ENCODE assay signal across 23 cellular contexts in the genomic region with DNA sequence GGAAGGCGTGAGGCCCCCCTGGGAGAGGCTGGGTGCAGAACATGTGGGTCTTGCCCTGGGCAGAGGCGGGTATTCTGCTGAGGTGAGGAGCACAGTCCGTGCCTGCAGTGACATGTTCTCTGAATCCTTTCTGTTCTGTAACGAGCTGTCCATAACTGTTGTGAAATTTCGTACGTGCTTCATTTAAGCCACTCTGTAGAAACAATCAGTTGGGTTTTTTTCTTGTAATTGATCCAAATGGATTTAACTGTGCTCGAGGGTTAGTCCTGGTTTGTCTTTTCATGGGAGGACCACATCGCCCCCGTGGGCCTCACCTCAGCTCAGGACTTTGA. TPM values are rescaled to one million over a fixed set of nuclear protein-coding genes. Genes with fewer than 3 reads are reported as not detected.
DNase-seq lines count a peak whose midpoint lies in the region; ATAC-seq and TF ChIP-seq lines count a peak whose summit lies in the region.
"Had no signal": no experiment of that assay in that cellular context is flagged by ENCODE, and none has a peak within 500 bp of the region (broad histone marks: within the 10 kb centered on the region; RNA-seq: fewer than 3 reads in every experiment).

No MANE protein-coding gene starts in this region.

- 88% methylated on average over 9 of the region's 9 CpGs for WGBS in heart right ventricle, 2 donors
- WGBS in mammary epithelial cell (ENCODE audit: low coverage, missing lambda C conversion rate), result 7% methylated on average over 8 of the region's 9 CpGs
- 72% methylated on average over 9 of the region's 9 CpGs for WGBS in suprapubic skin

- TF ChIP-seq POLR2A in suprapubic skin (IDR thresholded peaks at IDR 0.05), result no peak

- TF ChIP-seq EP300 in suprapubic skin (IDR thresholded peaks at IDR 0.05), result no peak

- H3K27me3 ChIP-seq in heart right ventricle (no peaks in the 10 kb centered on the region), mammary epithelial cell (ENCODE audit: insufficient read depth, low read length) (no peaks in the 10 kb centered on the region), foreskin keratinocyte (no peaks in the 10 kb centered on the region), suprapubic skin (no peaks in the 10 kb centered on the region), H7 (ENCODE audit: control insufficient read depth, insufficient read depth, low read length) (no peaks in the 10 kb centered on the region)

- no peaks in the 10 kb centered on the region for H3K79me2 ChIP-seq in mammary epithelial cell (ENCODE audit: insufficient read depth, low read length)

- H3K9ac ChIP-seq in mammary epithelial cell (ENCODE audit: insufficient read depth, low read length), result no peak overlapping the region

- in situ Hi-C loops in mammary epithelial cell (cut with MboI; ENCODE audit: low sequenced_read_pairs in 2 of 2), result no loop called here

- DNase-seq in Right ventricle myocardium superior (peak; percentile 1), heart right ventricle (no peak), mammary epithelial cell (peak; percentile 32), foreskin keratinocyte (peak; percentile 27 to 54), posterior vena cava (ENCODE audit: low spot score) (peak; percentile 31), suprapubic skin (ENCODE audit: low spot score in 2 of 2) (no peak), EL (no peak), H7 (no peak)
- DNase-seq: AML-193; C1 segment of cervical spinal cord; Calu3; CD8-positive, alpha-beta T cell; GDM1; HFFc6; KBM-7; NCI-H1092; NCI-H1436; NCI-H1930; NCI-H226; NCI-H510A treated with DMSO at 0.1 percent for 48 hours; NCI-H748 treated with DMSO at 0.1 percent for 48 hours; NK-92 treated with Interleukin-12 subunit alpha and Interleukin-12 subunit beta, amount 100 ng/mL, for 24 hours had no signal

- peak overlapping the region; percentile 3 for H2AFZ ChIP-seq in mammary epithelial cell (ENCODE audit: low read depth, low read length)

- no peak for ATAC-seq in Right ventricle myocardium superior (ENCODE audit: poor library complexity)
- ATAC-seq in heart right ventricle, result no peak
- ATAC-seq in foreskin keratinocyte, result no peak
- ATAC-seq: CD8-positive, alpha-beta T cell; Panc1 had no signal

- H3K4me1 ChIP-seq in heart right ventricle, result no peaks in the 10 kb centered on the region
- peaks cover 10% of the 10 kb centered on the region for H3K4me1 ChIP-seq in mammary epithelial cell (ENCODE audit: insufficient read depth, low read length)
- H3K4me1 ChIP-seq in foreskin keratinocyte, result peaks cover 4% of the 10 kb centered on the region
- no peaks in the 10 kb centered on the region for H3K4me1 ChIP-seq in suprapubic skin

- H3K9me3 ChIP-seq in heart right ventricle, result no peaks in the 10 kb centered on the region
- H3K9me3 ChIP-seq in mammary epithelial cell (replicated peaks; ENCODE audit: insufficient read depth, low read length), result no peaks in the 10 kb centered on the region
- H3K9me3 ChIP-seq in suprapubic skin, result no peaks in the 10 kb centered on the region

- no peak overlapping the region for H3K27ac ChIP-seq in heart right ventricle
- H3K27ac ChIP-seq in mammary epithelial cell (ENCODE audit: insufficient read depth, low read depth, low read length), result no peak overlapping the region
- H3K27ac ChIP-seq in foreskin keratinocyte, result no peak overlapping the region
- H3K27ac ChIP-seq in suprapubic skin, result no peak overlapping the region

- CTCF ChIA-PET in mammary epithelial cell (lab: Charles Lee; ENCODE audit: low non-redundant PET), result no interaction called here

- no peaks in the 10 kb centered on the region for H4K20me1 ChIP-seq in mammary epithelial cell (ENCODE audit: insufficient read depth, low read length)

- peaks cover 0 to 83% (median 32%) of the 10 kb centered on the region in 9 donors for H3K36me3 ChIP-seq in heart right ventricle
- peaks cover 7% of the 10 kb centered on the region for H3K36me3 ChIP-seq in mammary epithelial cell (ENCODE audit: insufficient read depth, low read length)
- H3K36me3 ChIP-seq in suprapubic skin, result peaks cover 55% of the 10 kb centered on the region
- H3K36me3 ChIP-seq in H7 (replicated peaks; ENCODE audit: control insufficient read depth, insufficient read depth, low read length), result peaks cover 5% of the 10 kb centered on the region

- intact Hi-C loops in Right ventricle myocardium superior (cut with DNase I) (no loop called here), heart right ventricle (cut with DNase I) (no loop called here), mammary epithelial cell (cut with micrococcal nuclease) (loop anchor here (2.0 kb wide), 1 partner anchor 45 kb away; a partner anchor contains a TSS), posterior vena cava (cut with DNase I) (no loop called here)

- no TSS peak for BruUV-seq in mammary epithelial cell (replicated peaks; lab: Mats Ljungman, UMichigan)

- peak overlapping the region; percentile 42 for H3K4me2 ChIP-seq in mammary epithelial cell (ENCODE audit: insufficient read depth, low read depth, low read length)

- dilution Hi-C loops in mammary epithelial cell (cut with HindIII; ENCODE audit: low sequenced_read_pairs), result no loop called here

- no peak for TF ChIP-seq CTCF in heart right ventricle (IDR thresholded peaks at IDR 0.05)
- TF ChIP-seq CTCF in mammary epithelial cell (conservative IDR thresholded peaks at IDR 0.05 in 1 of 2, IDR thresholded peaks at IDR 0.05 in 1 of 2; ENCODE audit: extremely low read depth in 1 of 2, insufficient read depth in 1 of 2, low read depth in 1 of 2, low read length in 2 of 2), result no peak
- TF ChIP-seq CTCF in foreskin keratinocyte (conservative IDR thresholded peaks at IDR 0.05), result no peak
- TF ChIP-seq CTCF in suprapubic skin (IDR thresholded peaks at IDR 0.05), result no peak

- H3K4me3 ChIP-seq in heart right ventricle, result no peak overlapping the region
- H3K4me3 ChIP-seq in mammary epithelial cell (replicated peaks in 1 of 3; ENCODE audit: insufficient read depth in 1 of 3, low read depth in 2 of 3, low read length in 3 of 3), result no peak overlapping the region
- no peak overlapping the region for H3K4me3 ChIP-seq in suprapubic skin
- H3K4me3 ChIP-seq in H7 (ENCODE audit: insufficient read depth, low read depth, low read length), result no peak overlapping the region

RNA-seq across cellular contexts. Expression of a gene that starts 45.4 kb away (rescaled TPM):
- total RNA-seq in Right ventricle myocardium superior, result 21.6 TPM
- 10 to 100 TPM; 19.7 to 24.9 (median 22.9) TPM for total RNA-seq in heart right ventricle
- 10 to 100 TPM in 1 of 2 donors, 1 to 10 TPM in 1; 9.4 to 45.2 TPM for polyA plus RNA-seq in heart right ventricle
- 10 to 100 TPM; 49.5 to 51.3 TPM for total RNA-seq in mammary epithelial cell
- polyA plus RNA-seq in mammary epithelial cell, result 29.3 TPM
- polyA minus RNA-seq in mammary epithelial cell, result 34.9 TPM
- total RNA-seq in foreskin keratinocyte, result 30.6 and 32.0 TPM in 2 replicates
- polyA plus RNA-seq in foreskin keratinocyte, result 9.7 and 10.8 TPM in 2 replicates
- 10 to 100 TPM; 24.3 to 26.4 TPM for total RNA-seq in posterior vena cava
- 100 to 1,000 TPM in 1 of 4 donors, 10 to 100 TPM in 3; 42.3 to 141 (median 52.8) TPM for total RNA-seq in suprapubic skin
- total RNA-seq in H7 (2014; rRNA removed; shearing (Covaris generic)), result 19.4 and 30.2 TPM in 2 replicates

Comparison
In these comparisons a context has a peak if more than half of its experiments do, and no peak if none do; other contexts are left out.
1. DNase-seq: peak in Right ventricle myocardium superior (single experiment), mammary epithelial cell (single experiment), foreskin keratinocyte (2 of 2) and posterior vena cava (single experiment); none in heart right ventricle (0 of 2), suprapubic skin (0 of 2), EL (single experiment) and H7 (single experiment).